In genomic region chr9:86947146-86948081, GRCh38 we compare ENCODE assay signal across 8 cellular contexts. TPM values are rescaled to one million over a fixed set of nuclear protein-coding genes. Genes with fewer than 3 reads are reported as not detected.
A peak's percentile ranks its signal among the peaks of the same experiment; 100 is the strongest.
DNase-seq lines count a peak whose midpoint lies in the region; ATAC-seq, FAIRE-seq and TF ChIP-seq lines count a peak whose summit lies in the region.

Gene GAS1, minus strand, starts transcription at chr9:86947506. Its CDS starts 727 bp downstream, at chr9:86946779.

- peaks cover 4 to 6% of the 10 kb centered on the region in 2 experiments; a peak in 1 of 4 replicates for H3K9me3 ChIP-seq in H1 (ENCODE audit: insufficient read depth in 2 of 2, low read depth in 1 of 2, low read length in 1 of 2)

- no peaks in the 10 kb centered on the region for H3K79me1 ChIP-seq in H1 (ENCODE audit: low read depth, low read length)

- POLR2A ChIA-PET in H1 (lab: Charles Lee; ENCODE audit: partially characterized antibody), result interaction anchor here (0.6 to 1.7 kb wide), 7 partner anchors 11 to 308 kb away, joined by 3 to 6 read pairs (median 4); no protein-coding TSS in a partner anchor

- CTCF ChIA-PET in H1 (lab: Charles Lee; ENCODE audit: partially characterized antibody), result interaction anchor here (1.0 to 2.2 kb wide), 6 partner anchors 11 to 309 kb away, joined by 3 to 20 read pairs (median 4); no protein-coding TSS in a partner anchor

- no peak within 1 kb of the TSS for H2BK20ac ChIP-seq in H1 (ENCODE audit: low read length)

- WGBS in H1 (ENCODE audit: extremely low coverage in 1 of 2, insufficient coverage in 1 of 2, insufficient read length in 1 of 2, insufficient replicate concordance in 2 of 2, low coverage in 1 of 2, low lambda C conversion rate in 2 of 2, missing lambda C conversion rate in 1 of 2), 2 experiments, result 1% methylated on average over 27 of the region's 89 CpGs; no CpG with 5 or more reads in 1 of the 2 experiments

- H2BK120ac ChIP-seq in H1 (replicated peaks; ENCODE audit: low read depth, low read length), result no peak within 1 kb of the TSS

- peak within 1 kb of the TSS in 3 of 4 experiments; percentile 42 to 91 (median 55); a peak in 5 of 7 replicates for H3K9ac ChIP-seq in H1 (replicated peaks in 1 of 4; ENCODE audit: extremely low read depth in 1 of 4, low read depth in 3 of 4, low read length in 3 of 4)

- H2BK5ac ChIP-seq in H1 (ENCODE audit: low read depth, low read length), result no peak within 1 kb of the TSS

- no peak within 1 kb of the TSS for H3K14ac ChIP-seq in H1 (ENCODE audit: insufficient read length)

- no peak within 1 kb of the TSS for H3K4ac ChIP-seq in H1 (replicated peaks; ENCODE audit: insufficient read length, low read depth, low read length)

- peak within 1 kb of the TSS; percentile 53 for H4K5ac ChIP-seq in H1 (ENCODE audit: insufficient read length, low read depth, low read length)

- no peak within 1 kb of the TSS for H2BK15ac ChIP-seq in H1 (ENCODE audit: low read length)

- H3K36me3 ChIP-seq in H1 (ENCODE audit: control insufficient read depth in 2 of 4, insufficient read depth in 4 of 4, low read length in 3 of 4), result no peaks in the 10 kb centered on the region

- H4K91ac ChIP-seq in H1 (replicated peaks; ENCODE audit: insufficient read length, low read length), result no peak within 1 kb of the TSS

- peaks cover 0 to 6% of the 10 kb centered on the region in 2 experiments; a peak in 1 of 4 replicates for H3K79me2 ChIP-seq in H1 (ENCODE audit: control insufficient read depth in 1 of 2, insufficient read depth in 2 of 2, low read length in 2 of 2)

- no peak within 1 kb of the TSS for H2AK5ac ChIP-seq in H1 (ENCODE audit: low read depth, low read length)

- H3K4me2 ChIP-seq in H1 (ENCODE audit: insufficient read depth in 1 of 2, low read depth in 2 of 2, low read length in 2 of 2), result peak within 1 kb of the TSS; percentile 79 to 99

- H4K8ac ChIP-seq in H1 (ENCODE audit: extremely low read depth, insufficient read depth, low read length), result peak within 1 kb of the TSS; percentile 43; the same call in 1 of the 2 replicates

- peak; percentile 40 for DNase-seq in NCI-H345 (lab: John Stamatoyannopoulos, UW)
- no peak for DNase-seq in NCI-H345 treated with DMSO at 0.1 percent for 48 hours (lab: John Stamatoyannopoulos, UW; ENCODE audit: unreplicated experiment)
- peak; percentile 6 for DNase-seq in NCI-H774 (lab: John Stamatoyannopoulos, UW)
- peak; percentile 8 to 26 (median 18) for DNase-seq in activated CD8-positive, alpha-beta memory T cell treated with anti-CD3 and anti-CD28 coated beads for 48 hours (ENCODE audit: low read depth in 2 of 3, low spot score in 2 of 3)
- peak; percentile 82 for DNase-seq in H1 (ENCODE audit: low read depth in 1 of 2, low spot score in 2 of 2)
- DNase-seq in medulla oblongata (ENCODE audit: extremely low spot score), result peak; percentile 96
- peak; percentile 32 to 41 (median 32) for DNase-seq in stimulated activated CD4-positive, alpha-beta T cell treated with anti-CD3 and anti-CD28 coated beads, TNF-alpha, amount 100 ng/mL, for 48 hours (ENCODE audit: low read depth in 3 of 3)

- peak; percentile 48 for ATAC-seq in HG03097 (IDR thresholded peaks at IDR 0.05; ENCODE audit: low FRiP score, unreplicated experiment)

- peaks cover 0 to 32% (median 14%) of the 10 kb centered on the region in 4 experiments; a peak in 5 of 7 replicates for H3K27me3 ChIP-seq in H1 (replicated peaks in 1 of 4; ENCODE audit: control insufficient read depth in 3 of 4, extremely low read depth in 1 of 4, insufficient read depth in 3 of 4, low read length in 3 of 4)

- FAIRE-seq in H1 (lab: Jason Lieb, UNC), result peak; percentile 50

- H3K4me1 ChIP-seq in H1 (replicated peaks in 1 of 4; ENCODE audit: control insufficient read depth in 3 of 4, insufficient read depth in 4 of 4, low read length in 3 of 4), result peaks cover 5 to 20% (median 5%) of the 10 kb centered on the region in 4 experiments; a peak in 6 of 7 replicates

- no peak for TF ChIP-seq RAD21 in H1 (IDR thresholded peaks at IDR 0.05 in 1 of 2, conservative IDR thresholded peaks at IDR 0.05 in 1 of 2; ENCODE audit: low read depth in 2 of 2, low read length in 2 of 2)

- no peak for TF ChIP-seq CTCF in H1 (IDR thresholded peaks at IDR 0.05; ENCODE audit: control extremely low read depth in 1 of 3, insufficient read depth in 1 of 3, low read depth in 1 of 3, low read length in 3 of 3)

- H3K18ac ChIP-seq in H1 (ENCODE audit: extremely low read depth, low read length), result peak within 1 kb of the TSS; percentile 51; the same call in 1 of the 2 replicates

- peaks cover 17% of the 10 kb centered on the region for H3K23me2 ChIP-seq in H1 (ENCODE audit: low read depth, low read length)

- peak within 1 kb of the TSS; percentile 43; the same call in 1 of the 2 replicates for H2AFZ ChIP-seq in H1 (ENCODE audit: low read length)

- TF ChIP-seq EP300 in H1 (IDR thresholded peaks at IDR 0.05; ENCODE audit: borderline replicate concordance in 1 of 2, low read depth in 2 of 2, low read length in 2 of 2), result no peak

- peak; percentile 16 to 54; a peak in 2 of 3 replicates for TF ChIP-seq POLR2A in H1 (IDR thresholded peaks at IDR 0.05; ENCODE audit: control extremely low read depth in 1 of 2, low read depth in 2 of 2, low read length in 2 of 2)

- H2BK12ac ChIP-seq in H1 (ENCODE audit: low read depth, low read length), result no peak within 1 kb of the TSS

- H3K23ac ChIP-seq in H1 (ENCODE audit: insufficient read length), result no peak within 1 kb of the TSS

- H3K56ac ChIP-seq in H1 (replicated peaks; ENCODE audit: insufficient read length, low read depth, low read length), result no peak within 1 kb of the TSS

- 0 out of 2 replicates have a peak within 1 kb of the TSS, but pooled peaks have one; percentile 24 for H3K27ac ChIP-seq in H1 (ENCODE audit: low read depth, low read length)

- H3K4me3 ChIP-seq in H1 (ENCODE audit: extremely low read depth in 1 of 4, insufficient read depth in 2 of 4, low read depth in 3 of 4, low read length in 4 of 4), result peak within 1 kb of the TSS; percentile 71 to 82 (median 76)

- peaks cover 0 to 2% of the 10 kb centered on the region in 2 experiments for H4K20me1 ChIP-seq in H1 (replicated peaks in 1 of 2; ENCODE audit: control insufficient read depth in 1 of 2, insufficient read depth in 2 of 2, low read length in 2 of 2)

TF ChIP-seq in H1, 55 proteins besides CTCF, POLR2A, EP300 and RAD21:
- TF ChIP-seq USF2 (IDR thresholded peaks at IDR 0.05; ENCODE audit: low read length) (no peak), CBX8 (IDR thresholded peaks at IDR 0.05; ENCODE audit: borderline replicate concordance, low read depth, low read length) (no peak), YY1 (IDR thresholded peaks at IDR 0.05; ENCODE audit: low read depth, low read length) (no peak), SIRT6 (IDR thresholded peaks at IDR 0.05; ENCODE audit: low read length) (no peak), SRF (IDR thresholded peaks at IDR 0.05; ENCODE audit: low read depth, low read length) (no peak), EGR1 (IDR thresholded peaks at IDR 0.05; ENCODE audit: borderline replicate concordance, low read depth, low read length) (0 out of 2 replicates have a peak, but pooled peaks have one; percentile 4), TBP (IDR thresholded peaks at IDR 0.05; ENCODE audit: low read depth, low read length) (0 out of 2 replicates have a peak, but pooled peaks have one; percentile 15), CHD2 (IDR thresholded peaks at IDR 0.05; ENCODE audit: low read length) (no peak), SP1 (IDR thresholded peaks at IDR 0.05; ENCODE audit: low read depth, low read length) (0 out of 2 replicates have a peak, but pooled peaks have one; percentile 6), PHF8 (conservative IDR thresholded peaks at IDR 0.05; ENCODE audit: low read depth, low read length) (peak; percentile 39), RFX5 (IDR thresholded peaks at IDR 0.05; ENCODE audit: borderline replicate concordance, low read depth, low read length) (no peak), BACH1 (IDR thresholded peaks at IDR 0.05; ENCODE audit: low read length) (peak; percentile 37; the same call in 1 of the 2 replicates), RNF2 (IDR thresholded peaks at IDR 0.05; ENCODE audit: borderline replicate concordance, low read depth, low read length, missing control alignments, poor library complexity, severe bottlenecking) (no peak), ASH2L (IDR thresholded peaks at IDR 0.05; ENCODE audit: low read length) (peak; percentile 75), HDAC6 (IDR thresholded peaks at IDR 0.05; ENCODE audit: low read depth, low read length) (no peak), TAF1 (IDR thresholded peaks at IDR 0.05; ENCODE audit: low read depth, low read length) (peak; percentile 54; the same call in 1 of the 2 replicates), SIN3A (conservative IDR thresholded peaks at IDR 0.05 in 1 of 2, IDR thresholded peaks at IDR 0.05 in 1 of 2; ENCODE audit: low read depth in 1 of 2, low read length in 2 of 2) (peak in 1 of 2 experiments; percentile 25; a peak in 2 of 4 replicates), SAP30 (IDR thresholded peaks at IDR 0.05; ENCODE audit: insufficient read depth, insufficient replicate concordance, low read length) (no peak), SUZ12 (IDR thresholded peaks at IDR 0.05; ENCODE audit: low read length) (no peak), GTF2F1 (IDR thresholded peaks at IDR 0.05; ENCODE audit: borderline replicate concordance, low read depth, low read length) (no peak)

RNA-seq across cellular contexts. Expression of gene GAS1, which starts in this region (rescaled TPM):
- total RNA-seq in H1 (2021; fragmentation: NEBNext Ultra II Directional; extraction: Animal tissue kit (Norgen Biotek cat#: 25700)), result 5.1 and 5.7 TPM in 2 replicates
- polyA plus RNA-seq in H1 (2011; rRNA removed), result 2.8 and 3.3 TPM in 2 replicates
- polyA plus RNA-seq in H1 (2011; cell fraction: cytosol; rRNA removed), result 3.7 TPM
- polyA plus RNA-seq in H1 (2011; cell fraction: nucleus; rRNA removed), result 3.1 TPM
- polyA plus RNA-seq in H1 (2012, experiment 1 of 2), result 2.7 to 3.3 TPM (median 2.9 TPM) in 4 replicates
- polyA plus RNA-seq in H1 (2012, experiment 2 of 2), result 2.8 TPM
- polyA plus RNA-seq in H1 (2013, experiment 1 of 2), result 1.7 TPM
- polyA plus RNA-seq in H1 (2013, experiment 2 of 2), result 1.4 TPM
- polyA minus RNA-seq in H1 (2011; rRNA and poly(A)+ RNA removed), result 1.4 TPM in 2 replicates
- polyA minus RNA-seq in H1 (2011; cell fraction: cytosol; rRNA and poly(A)+ RNA removed), result 8.0 TPM
- polyA minus RNA-seq in H1 (2011; cell fraction: nucleus; rRNA and poly(A)+ RNA removed), result 6.8 TPM
